ENCODE assay signal across 2 cellular contexts in genomic region chr2:42916394-42916793, GRCh38.
TF ChIP-seq lines count a peak whose summit lies in the region.

No MANE protein-coding gene starts in this region.

TF ChIP-seq in GM23338, 12 proteins besides CTCF, POLR2A, EP300 and RAD21 (continued from another document):
- TF ChIP-seq REST (IDR thresholded peaks at IDR 0.05; ENCODE audit: unreplicated experiment) = no peak
- no peak for TF ChIP-seq EZH2phosphoT487 (IDR thresholded peaks at IDR 0.05; ENCODE audit: unreplicated experiment)

TF ChIP-seq in K562, 482 proteins besides CTCF, POLR2A, EP300 and RAD21 (continued from another document):
- TF ChIP-seq PRDM10 (IDR thresholded peaks at IDR 0.05; ENCODE audit: partially characterized antibody) = peak; percentile 73
TF ChIP-seq in K562: peak in this region for 2.
